ENCODE assay signal across 9 cellular contexts in genomic region chr4:38669233-38669632, GRCh38. TPM values are rescaled to one million over a fixed set of nuclear protein-coding genes. Genes with fewer than 3 reads are reported as not detected.
DNase-seq lines count a peak whose midpoint lies in the region; ATAC-seq, FAIRE-seq and TF ChIP-seq lines count a peak whose summit lies in the region.
"Had no signal": no experiment of that assay in that cellular context is flagged by ENCODE, and none has a peak within 500 bp of the region (broad histone marks: within the 10 kb centered on the region; RNA-seq: fewer than 3 reads in every experiment).

No MANE protein-coding gene starts in this region.

- no peak for FAIRE-seq in pancreas (lab: Jason Lieb, UNC)

- H3K36me3 Mint-ChIP-seq in endodermal cell (ENCODE audit: low read depth), result no peaks in the 10 kb centered on the region
- peaks cover 4% of the 10 kb centered on the region for H3K36me3 Mint-ChIP-seq in nephron progenitor cell (ENCODE audit: low read depth)
- peaks cover 27% of the 10 kb centered on the region for H3K36me3 Mint-ChIP-seq in activated CD4-positive, alpha-beta T cell treated with anti-CD3 and anti-CD28 coated beads, Interleukin-2, amount 10 ng/mL, durations not matched to agents 7 days and 5 days (ENCODE audit: low read depth)

- H3K27me3 Mint-ChIP-seq in endodermal cell (ENCODE audit: insufficient read depth) (no peaks in the 10 kb centered on the region), nephron progenitor cell (ENCODE audit: low read depth, poor library complexity) (no peaks in the 10 kb centered on the region)
- peaks cover 10% of the 10 kb centered on the region for H3K27me3 Mint-ChIP-seq in activated CD4-positive, alpha-beta T cell treated with anti-CD3 and anti-CD28 coated beads, Interleukin-2, amount 10 ng/mL, durations not matched to agents 7 days and 5 days

- no peak overlapping the region for H3K4me3 ChIP-seq in A673 (ENCODE audit: low read depth, low read length, poor library complexity, severe bottlenecking)
- H3K4me3 ChIP-seq in endodermal cell (ENCODE audit: low read length), result no peak overlapping the region
- no peak overlapping the region for H3K4me3 ChIP-seq in pancreas
- no peak overlapping the region for H3K4me3 ChIP-seq in mucosa of descending colon

- peak overlapping the region; percentile 98 for H3K27ac ChIP-seq in A673 (ENCODE audit: low read depth, low read length, poor library complexity, severe bottlenecking)
- H3K27ac ChIP-seq in endodermal cell (ENCODE audit: low read depth, low read length), result peak overlapping the region; percentile 77
- H3K27ac ChIP-seq in pancreas, result peak overlapping the region in 2 of 4 donors; percentile 98 to 99

- ATAC-seq in pancreas (no peak), mucosa of descending colon (no peak)

- BruUV-seq in A673 (replicated peaks; lab: Mats Ljungman, UMichigan), result no TSS peak

- H3K27me3 ChIP-seq in A673 (replicated peaks; ENCODE audit: insufficient read depth, low read depth, low read length, poor library complexity) (no peaks in the 10 kb centered on the region), endodermal cell (ENCODE audit: control insufficient read depth, insufficient read depth, low read length, poor library complexity, severe bottlenecking) (no peaks in the 10 kb centered on the region), pancreas (no peaks in the 10 kb centered on the region)

- POLR2A ChIA-PET in A673 (lab: Charles Lee; ENCODE audit: low non-redundant PET), result no interaction called here
- POLR2A ChIA-PET in activated CD4-positive, alpha-beta T cell treated with anti-CD3 and anti-CD28 coated beads, Interleukin-2, amount 10 ng/mL, durations not matched to agents 7 days and 5 days (lab: Charles Lee), result no interaction called here

- H3K27ac Mint-ChIP-seq in endodermal cell (peak overlapping the region; percentile 79), nephron progenitor cell (no peak overlapping the region)
- H3K27ac Mint-ChIP-seq in activated CD4-positive, alpha-beta T cell treated with anti-CD3 and anti-CD28 coated beads, Interleukin-2, amount 10 ng/mL, durations not matched to agents 7 days and 5 days, result no peak overlapping the region

- H3K9me3 ChIP-seq in A673 (ENCODE audit: low read depth, low read length, poor library complexity, severe bottlenecking) (no peaks in the 10 kb centered on the region), endodermal cell (ENCODE audit: control insufficient read depth, low read length) (no peaks in the 10 kb centered on the region), pancreas (no peaks in the 10 kb centered on the region), mucosa of descending colon (no peaks in the 10 kb centered on the region)

- no peak overlapping the region for H3K9ac ChIP-seq in endodermal cell (ENCODE audit: extremely low read depth, low read length, poor library complexity, severe bottlenecking)

- intact Hi-C loops in A673 (cut with micrococcal nuclease; ENCODE audit: unreplicated experiment), result no loop called here
- intact Hi-C loops in pancreas (cut with DNase I), result loop anchor here in 1 of 3 donors (10.0 kb wide), 1 partner anchor 284 kb away; no protein-coding TSS in a partner anchor
- intact Hi-C loops in mucosa of descending colon (cut with DNase I, micrococcal nuclease), result no loop called here

- H3K4me1 Mint-ChIP-seq in endodermal cell (peaks cover 79% of the 10 kb centered on the region), nephron progenitor cell (peaks cover 93% of the 10 kb centered on the region)
- peaks cover 85% of the 10 kb centered on the region for H3K4me1 Mint-ChIP-seq in activated CD4-positive, alpha-beta T cell treated with anti-CD3 and anti-CD28 coated beads, Interleukin-2, amount 10 ng/mL, durations not matched to agents 7 days and 5 days

- DNase-seq in A673 (ENCODE audit: low spot score), result no peak
- DNase-seq in NCI-H69 (lab: John Stamatoyannopoulos, UW), result peak; percentile 3
- DNase-seq in endodermal cell, result peak; percentile 24
- no peak for DNase-seq in nephron progenitor cell
- DNase-seq in pancreas, result no peak
- no peak for DNase-seq in activated CD4-positive, CD25-positive, alpha-beta regulatory T cell treated with anti-CD3 and anti-CD28 coated beads, Interleukin-2, amount 50 U/mL, for 72 hours
- DNase-seq in mucosa of descending colon, result no peak
- no peak for DNase-seq in activated CD4-positive, alpha-beta T cell treated with anti-CD3 and anti-CD28 coated beads, Interleukin-2, amount 10 ng/mL, durations not matched to agents 7 days and 5 days
- DNase-seq: stimulated activated naive CD4-positive, alpha-beta T cell had no signal

- H3K36me3 ChIP-seq in A673 (ENCODE audit: insufficient read depth, low read length, poor library complexity, severe bottlenecking), result no peaks in the 10 kb centered on the region
- no peaks in the 10 kb centered on the region for H3K36me3 ChIP-seq in endodermal cell (ENCODE audit: control insufficient read depth, insufficient read depth, low read length)
- no peaks in the 10 kb centered on the region for H3K36me3 ChIP-seq in pancreas
- H3K36me3 ChIP-seq in mucosa of descending colon (ENCODE audit: low read depth), result peaks cover 4% of the 10 kb centered on the region

- H3K4me3 Mint-ChIP-seq in endodermal cell (peak overlapping the region; percentile 10), nephron progenitor cell (peak overlapping the region; percentile 55)
- no peak overlapping the region for H3K4me3 Mint-ChIP-seq in activated CD4-positive, alpha-beta T cell treated with anti-CD3 and anti-CD28 coated beads, Interleukin-2, amount 10 ng/mL, durations not matched to agents 7 days and 5 days

- TF ChIP-seq CTCF in A673 (conservative IDR thresholded peaks at IDR 0.05; ENCODE audit: low read depth, low read length), result no peak
- TF ChIP-seq CTCF in endodermal cell (conservative IDR thresholded peaks at IDR 0.05), result no peak
- no peak for TF ChIP-seq CTCF in nephron progenitor cell (IDR thresholded peaks at IDR 0.05)
- TF ChIP-seq CTCF in pancreas (IDR thresholded peaks at IDR 0.05), result no peak
- no peak for TF ChIP-seq CTCF in mucosa of descending colon (IDR thresholded peaks at IDR 0.05)

- H3K9me3 Mint-ChIP-seq in endodermal cell (no peaks in the 10 kb centered on the region), nephron progenitor cell (no peaks in the 10 kb centered on the region)
- no peaks in the 10 kb centered on the region for H3K9me3 Mint-ChIP-seq in activated CD4-positive, alpha-beta T cell treated with anti-CD3 and anti-CD28 coated beads, Interleukin-2, amount 10 ng/mL, durations not matched to agents 7 days and 5 days

- H3K4me1 ChIP-seq in A673 (ENCODE audit: insufficient read depth, low read length, poor library complexity, severe bottlenecking), result peaks cover 76% of the 10 kb centered on the region
- peaks cover 38% of the 10 kb centered on the region for H3K4me1 ChIP-seq in endodermal cell (ENCODE audit: control insufficient read depth, insufficient read depth, low read length)
- H3K4me1 ChIP-seq in pancreas, result peaks cover 45 to 70% (median 63%) of the 10 kb centered on the region in 3 donors
- H3K4me1 ChIP-seq in mucosa of descending colon (ENCODE audit: low read depth), result peaks cover 69% of the 10 kb centered on the region

- WGBS in endodermal cell (ENCODE audit: insufficient coverage in 1 of 2, insufficient read length in 1 of 2), 2 experiments, result 78 to 85% methylated on average over 6 to 7 of the region's 7 CpGs
- 75 to 77% methylated on average over 7 of the region's 7 CpGs for WGBS in pancreas, 2 donors

- CTCF ChIA-PET in A673 (lab: Charles Lee), result interaction anchor here (0.6 kb wide), 1 partner anchor 495 kb away, joined by 6 read pairs; no protein-coding TSS in a partner anchor
- CTCF ChIA-PET in activated CD4-positive, alpha-beta T cell treated with anti-CD3 and anti-CD28 coated beads, Interleukin-2, amount 10 ng/mL, durations not matched to agents 7 days and 5 days (lab: Charles Lee), result interaction anchor here (0.6 to 1.6 kb wide), 7 partner anchors 13 to 683 kb away, joined by 3 to 5 read pairs (median 3); no protein-coding TSS in a partner anchor

RNA-seq across cellular contexts. Expression of gene KLF3, which starts 5.2 kb away (rescaled TPM):
- total RNA-seq in A673 (2021), result 36.1 and 38.4 TPM in 2 replicates
- 10 to 100 TPM; 20.7 to 28.2 TPM for total RNA-seq in endodermal cell
- 38.0 TPM for polyA plus RNA-seq in endodermal cell (2013, experiment 1 of 2)
- 38.5 TPM for polyA plus RNA-seq in endodermal cell (2013, experiment 2 of 2)
- 10 to 100 TPM; 19.8 to 33.4 (median 28.6) TPM for total RNA-seq in pancreas
- 10 to 100 TPM in 1 of 2 donors, 1 to 10 TPM in 1; 8.7 to 11.2 TPM for polyA plus RNA-seq in pancreas
- total RNA-seq in mucosa of descending colon, result 100 to 1,000 TPM; 102 to 151 (median 128) TPM
- 10 to 100 TPM; 30.2 to 33.5 TPM for total RNA-seq in activated CD4-positive, alpha-beta T cell treated with anti-CD3 and anti-CD28 coated beads, Interleukin-2, amount 10 ng/mL, durations not matched to agents 7 days and 5 days

Comparison
In these comparisons a context has a peak if more than half of its experiments do, and no peak if none do; other contexts are left out.
1. DNase-seq: peak in NCI-H69 (single experiment) and endodermal cell (single experiment); none in A673 (single experiment), nephron progenitor cell (single experiment), pancreas (0 of 6), activated CD4-positive, CD25-positive, alpha-beta regulatory T cell treated with anti-CD3 and anti-CD28 coated beads, Interleukin-2, amount 50 U/mL, for 72 hours (single experiment), mucosa of descending colon (0 of 3) and activated CD4-positive, alpha-beta T cell treated with anti-CD3 and anti-CD28 coated beads, Interleukin-2, amount 10 ng/mL, durations not matched to agents 7 days and 5 days (single experiment).